Comparison of ENCODE assay signal across 5 cellular contexts in the genomic region with DNA sequence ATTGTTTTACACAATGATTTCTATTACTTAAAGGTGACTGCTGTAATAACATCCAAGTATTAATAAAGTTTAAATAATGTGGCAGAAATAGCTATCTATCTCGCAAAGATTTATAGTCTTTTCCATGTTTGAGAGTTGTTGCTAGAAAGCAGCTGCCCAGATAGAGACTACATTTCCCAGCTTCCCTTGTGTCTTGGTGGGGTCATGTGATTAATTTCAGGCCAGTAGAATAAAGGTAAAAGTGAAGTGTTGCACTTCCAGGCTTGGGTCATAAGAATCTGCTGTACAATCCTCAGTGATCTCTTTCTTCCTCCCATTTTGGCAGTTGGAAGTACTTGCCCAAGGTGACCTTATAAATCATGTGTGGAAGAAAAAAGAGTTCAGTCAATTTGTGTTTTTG.
TF ChIP-seq lines count a peak whose summit lies in the region.

No MANE protein-coding gene starts in this region.

TF ChIP-seq in SK-N-SH, 30 proteins besides CTCF, POLR2A, EP300 and RAD21:
- no peak for TF ChIP-seq POLR2AphosphoS5 (IDR thresholded peaks at IDR 0.05; ENCODE audit: low read depth, low read length)
- TF ChIP-seq JUND (IDR thresholded peaks at IDR 0.05) = no peak
- no peak for TF ChIP-seq RCOR1 (IDR thresholded peaks at IDR 0.05; ENCODE audit: low read length)
- TF ChIP-seq, protein P1, sequence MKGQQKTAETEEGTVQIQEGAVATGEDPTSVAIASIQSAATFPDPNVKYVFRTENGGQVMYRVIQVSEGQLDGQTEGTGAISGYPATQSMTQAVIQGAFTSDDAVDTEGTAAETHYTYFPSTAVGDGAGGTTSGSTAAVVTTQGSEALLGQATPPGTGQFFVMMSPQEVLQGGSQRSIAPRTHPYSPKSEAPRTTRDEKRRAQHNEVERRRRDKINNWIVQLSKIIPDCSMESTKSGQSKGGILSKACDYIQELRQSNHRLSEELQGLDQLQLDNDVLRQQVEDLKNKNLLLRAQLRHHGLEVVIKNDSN (IDR thresholded peaks at IDR 0.05; ENCODE audit: borderline replicate concordance, low read depth) = peak; percentile 16; the same call in 1 of the 2 replicates
- TF ChIP-seq, protein P2, sequence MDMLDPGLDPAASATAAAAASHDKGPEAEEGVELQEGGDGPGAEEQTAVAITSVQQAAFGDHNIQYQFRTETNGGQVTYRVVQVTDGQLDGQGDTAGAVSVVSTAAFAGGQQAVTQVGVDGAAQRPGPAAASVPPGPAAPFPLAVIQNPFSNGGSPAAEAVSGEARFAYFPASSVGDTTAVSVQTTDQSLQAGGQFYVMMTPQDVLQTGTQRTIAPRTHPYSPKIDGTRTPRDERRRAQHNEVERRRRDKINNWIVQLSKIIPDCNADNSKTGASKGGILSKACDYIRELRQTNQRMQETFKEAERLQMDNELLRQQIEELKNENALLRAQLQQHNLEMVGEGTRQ (IDR thresholded peaks at IDR 0.05; ENCODE audit: borderline replicate concordance, low read depth, low read length) = no peak
- TF ChIP-seq EZH2phosphoT487 (IDR thresholded peaks at IDR 0.05; ENCODE audit: borderline replicate concordance, low read depth) = no peak
- TF ChIP-seq, protein P3, sequence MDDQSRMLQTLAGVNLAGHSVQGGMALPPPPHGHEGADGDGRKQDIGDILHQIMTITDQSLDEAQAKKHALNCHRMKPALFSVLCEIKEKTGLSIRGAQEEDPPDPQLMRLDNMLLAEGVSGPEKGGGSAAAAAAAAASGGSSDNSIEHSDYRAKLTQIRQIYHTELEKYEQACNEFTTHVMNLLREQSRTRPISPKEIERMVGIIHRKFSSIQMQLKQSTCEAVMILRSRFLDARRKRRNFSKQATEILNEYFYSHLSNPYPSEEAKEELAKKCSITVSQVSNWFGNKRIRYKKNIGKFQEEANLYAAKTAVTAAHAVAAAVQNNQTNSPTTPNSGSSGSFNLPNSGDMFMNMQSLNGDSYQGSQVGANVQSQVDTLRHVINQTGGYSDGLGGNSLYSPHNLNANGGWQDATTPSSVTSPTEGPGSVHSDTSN (IDR thresholded peaks at IDR 0.05) = no peak

TF ChIP-seq in SK-N-SH treated with all-trans-retinoic acid at 6 μM for 48 hours, 23 proteins besides CTCF, POLR2A, EP300 and RAD21 (continues in another document):
- no peak for TF ChIP-seq ZNF8 (CRISPR knock-in tag; IDR thresholded peaks at IDR 0.05)
- TF ChIP-seq TOX (CRISPR knock-in tag; IDR thresholded peaks at IDR 0.05; ENCODE audit: borderline replicate concordance) = no peak
- no peak for TF ChIP-seq ZNF565 (CRISPR knock-in tag; conservative IDR thresholded peaks at IDR 0.05; ENCODE audit: low read depth)
- TF ChIP-seq ESRRG (CRISPR knock-in tag; IDR thresholded peaks at IDR 0.05) = no peak
- TF ChIP-seq TCF4 (CRISPR knock-in tag; IDR thresholded peaks at IDR 0.05; ENCODE audit: borderline replicate concordance) = no peak
- TF ChIP-seq, protein P4, sequence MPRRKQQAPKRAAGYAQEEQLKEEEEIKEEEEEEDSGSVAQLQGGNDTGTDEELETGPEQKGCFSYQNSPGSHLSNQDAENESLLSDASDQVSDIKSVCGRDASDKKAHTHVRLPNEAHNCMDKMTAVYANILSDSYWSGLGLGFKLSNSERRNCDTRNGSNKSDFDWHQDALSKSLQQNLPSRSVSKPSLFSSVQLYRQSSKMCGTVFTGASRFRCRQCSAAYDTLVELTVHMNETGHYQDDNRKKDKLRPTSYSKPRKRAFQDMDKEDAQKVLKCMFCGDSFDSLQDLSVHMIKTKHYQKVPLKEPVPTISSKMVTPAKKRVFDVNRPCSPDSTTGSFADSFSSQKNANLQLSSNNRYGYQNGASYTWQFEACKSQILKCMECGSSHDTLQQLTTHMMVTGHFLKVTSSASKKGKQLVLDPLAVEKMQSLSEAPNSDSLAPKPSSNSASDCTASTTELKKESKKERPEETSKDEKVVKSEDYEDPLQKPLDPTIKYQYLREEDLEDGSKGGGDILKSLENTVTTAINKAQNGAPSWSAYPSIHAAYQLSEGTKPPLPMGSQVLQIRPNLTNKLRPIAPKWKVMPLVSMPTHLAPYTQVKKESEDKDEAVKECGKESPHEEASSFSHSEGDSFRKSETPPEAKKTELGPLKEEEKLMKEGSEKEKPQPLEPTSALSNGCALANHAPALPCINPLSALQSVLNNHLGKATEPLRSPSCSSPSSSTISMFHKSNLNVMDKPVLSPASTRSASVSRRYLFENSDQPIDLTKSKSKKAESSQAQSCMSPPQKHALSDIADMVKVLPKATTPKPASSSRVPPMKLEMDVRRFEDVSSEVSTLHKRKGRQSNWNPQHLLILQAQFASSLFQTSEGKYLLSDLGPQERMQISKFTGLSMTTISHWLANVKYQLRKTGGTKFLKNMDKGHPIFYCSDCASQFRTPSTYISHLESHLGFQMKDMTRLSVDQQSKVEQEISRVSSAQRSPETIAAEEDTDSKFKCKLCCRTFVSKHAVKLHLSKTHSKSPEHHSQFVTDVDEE (CRISPR knock-in tag; IDR thresholded peaks at IDR 0.05) = no peak
- no peak for TF ChIP-seq ARNTL (CRISPR knock-in tag; IDR thresholded peaks at IDR 0.05; ENCODE audit: borderline replicate concordance, low read depth)
- TF ChIP-seq ZNF70 (CRISPR knock-in tag; IDR thresholded peaks at IDR 0.05) = no peak
- no peak for TF ChIP-seq OSR1 (CRISPR knock-in tag; IDR thresholded peaks at IDR 0.05)

TF ChIP-seq in GM23338, 12 proteins besides CTCF, POLR2A, EP300 and RAD21 (continues in another document):
- TF ChIP-seq ZNF331 (CRISPR knock-in tag; IDR thresholded peaks at IDR 0.05; ENCODE audit: low read depth) (no peak), STAT1 (IDR thresholded peaks at IDR 0.05; ENCODE audit: unreplicated experiment) (no peak)

TF ChIP-seq in Ishikawa, 13 proteins besides CTCF, POLR2A, EP300 and RAD21:
- no peak for TF ChIP-seq TAF1 (IDR thresholded peaks at IDR 0.05; ENCODE audit: low read depth)
- TF ChIP-seq, protein P1 (IDR thresholded peaks at IDR 0.05) = peak; percentile 86
- TF ChIP-seq YY1 (IDR thresholded peaks at IDR 0.05; ENCODE audit: low read depth) = no peak
- TF ChIP-seq FOXM1 (IDR thresholded peaks at IDR 0.05; ENCODE audit: borderline replicate concordance, low read depth) = no peak

TF ChIP-seq in H1, 55 proteins besides CTCF, POLR2A, EP300 and RAD21:
- no peak for TF ChIP-seq CBX5 (IDR thresholded peaks at IDR 0.05; ENCODE audit: low read depth, low read length)
- TF ChIP-seq, protein P2 (IDR thresholded peaks at IDR 0.05; ENCODE audit: low read length) = peak; percentile 50
- TF ChIP-seq YY1 (IDR thresholded peaks at IDR 0.05; ENCODE audit: low read depth, low read length) = no peak
- peak; percentile 60 for TF ChIP-seq SIX5 (IDR thresholded peaks at IDR 0.05; ENCODE audit: low read depth, low read length)
- no peak for TF ChIP-seq TBP (IDR thresholded peaks at IDR 0.05; ENCODE audit: low read depth, low read length)
- TF ChIP-seq SRF (IDR thresholded peaks at IDR 0.05; ENCODE audit: low read depth, low read length) = no peak
- TF ChIP-seq GTF2F1 (IDR thresholded peaks at IDR 0.05; ENCODE audit: borderline replicate concordance, low read depth, low read length) = no peak
- TF ChIP-seq TEAD4 (IDR thresholded peaks at IDR 0.05; ENCODE audit: low read depth, low read length) = no peak
- TF ChIP-seq, protein P5, sequence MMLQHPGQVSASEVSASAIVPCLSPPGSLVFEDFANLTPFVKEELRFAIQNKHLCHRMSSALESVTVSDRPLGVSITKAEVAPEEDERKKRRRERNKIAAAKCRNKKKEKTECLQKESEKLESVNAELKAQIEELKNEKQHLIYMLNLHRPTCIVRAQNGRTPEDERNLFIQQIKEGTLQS (IDR thresholded peaks at IDR 0.05; ENCODE audit: insufficient read depth, low read depth, low read length) = no peak
- TF ChIP-seq, protein P6, sequence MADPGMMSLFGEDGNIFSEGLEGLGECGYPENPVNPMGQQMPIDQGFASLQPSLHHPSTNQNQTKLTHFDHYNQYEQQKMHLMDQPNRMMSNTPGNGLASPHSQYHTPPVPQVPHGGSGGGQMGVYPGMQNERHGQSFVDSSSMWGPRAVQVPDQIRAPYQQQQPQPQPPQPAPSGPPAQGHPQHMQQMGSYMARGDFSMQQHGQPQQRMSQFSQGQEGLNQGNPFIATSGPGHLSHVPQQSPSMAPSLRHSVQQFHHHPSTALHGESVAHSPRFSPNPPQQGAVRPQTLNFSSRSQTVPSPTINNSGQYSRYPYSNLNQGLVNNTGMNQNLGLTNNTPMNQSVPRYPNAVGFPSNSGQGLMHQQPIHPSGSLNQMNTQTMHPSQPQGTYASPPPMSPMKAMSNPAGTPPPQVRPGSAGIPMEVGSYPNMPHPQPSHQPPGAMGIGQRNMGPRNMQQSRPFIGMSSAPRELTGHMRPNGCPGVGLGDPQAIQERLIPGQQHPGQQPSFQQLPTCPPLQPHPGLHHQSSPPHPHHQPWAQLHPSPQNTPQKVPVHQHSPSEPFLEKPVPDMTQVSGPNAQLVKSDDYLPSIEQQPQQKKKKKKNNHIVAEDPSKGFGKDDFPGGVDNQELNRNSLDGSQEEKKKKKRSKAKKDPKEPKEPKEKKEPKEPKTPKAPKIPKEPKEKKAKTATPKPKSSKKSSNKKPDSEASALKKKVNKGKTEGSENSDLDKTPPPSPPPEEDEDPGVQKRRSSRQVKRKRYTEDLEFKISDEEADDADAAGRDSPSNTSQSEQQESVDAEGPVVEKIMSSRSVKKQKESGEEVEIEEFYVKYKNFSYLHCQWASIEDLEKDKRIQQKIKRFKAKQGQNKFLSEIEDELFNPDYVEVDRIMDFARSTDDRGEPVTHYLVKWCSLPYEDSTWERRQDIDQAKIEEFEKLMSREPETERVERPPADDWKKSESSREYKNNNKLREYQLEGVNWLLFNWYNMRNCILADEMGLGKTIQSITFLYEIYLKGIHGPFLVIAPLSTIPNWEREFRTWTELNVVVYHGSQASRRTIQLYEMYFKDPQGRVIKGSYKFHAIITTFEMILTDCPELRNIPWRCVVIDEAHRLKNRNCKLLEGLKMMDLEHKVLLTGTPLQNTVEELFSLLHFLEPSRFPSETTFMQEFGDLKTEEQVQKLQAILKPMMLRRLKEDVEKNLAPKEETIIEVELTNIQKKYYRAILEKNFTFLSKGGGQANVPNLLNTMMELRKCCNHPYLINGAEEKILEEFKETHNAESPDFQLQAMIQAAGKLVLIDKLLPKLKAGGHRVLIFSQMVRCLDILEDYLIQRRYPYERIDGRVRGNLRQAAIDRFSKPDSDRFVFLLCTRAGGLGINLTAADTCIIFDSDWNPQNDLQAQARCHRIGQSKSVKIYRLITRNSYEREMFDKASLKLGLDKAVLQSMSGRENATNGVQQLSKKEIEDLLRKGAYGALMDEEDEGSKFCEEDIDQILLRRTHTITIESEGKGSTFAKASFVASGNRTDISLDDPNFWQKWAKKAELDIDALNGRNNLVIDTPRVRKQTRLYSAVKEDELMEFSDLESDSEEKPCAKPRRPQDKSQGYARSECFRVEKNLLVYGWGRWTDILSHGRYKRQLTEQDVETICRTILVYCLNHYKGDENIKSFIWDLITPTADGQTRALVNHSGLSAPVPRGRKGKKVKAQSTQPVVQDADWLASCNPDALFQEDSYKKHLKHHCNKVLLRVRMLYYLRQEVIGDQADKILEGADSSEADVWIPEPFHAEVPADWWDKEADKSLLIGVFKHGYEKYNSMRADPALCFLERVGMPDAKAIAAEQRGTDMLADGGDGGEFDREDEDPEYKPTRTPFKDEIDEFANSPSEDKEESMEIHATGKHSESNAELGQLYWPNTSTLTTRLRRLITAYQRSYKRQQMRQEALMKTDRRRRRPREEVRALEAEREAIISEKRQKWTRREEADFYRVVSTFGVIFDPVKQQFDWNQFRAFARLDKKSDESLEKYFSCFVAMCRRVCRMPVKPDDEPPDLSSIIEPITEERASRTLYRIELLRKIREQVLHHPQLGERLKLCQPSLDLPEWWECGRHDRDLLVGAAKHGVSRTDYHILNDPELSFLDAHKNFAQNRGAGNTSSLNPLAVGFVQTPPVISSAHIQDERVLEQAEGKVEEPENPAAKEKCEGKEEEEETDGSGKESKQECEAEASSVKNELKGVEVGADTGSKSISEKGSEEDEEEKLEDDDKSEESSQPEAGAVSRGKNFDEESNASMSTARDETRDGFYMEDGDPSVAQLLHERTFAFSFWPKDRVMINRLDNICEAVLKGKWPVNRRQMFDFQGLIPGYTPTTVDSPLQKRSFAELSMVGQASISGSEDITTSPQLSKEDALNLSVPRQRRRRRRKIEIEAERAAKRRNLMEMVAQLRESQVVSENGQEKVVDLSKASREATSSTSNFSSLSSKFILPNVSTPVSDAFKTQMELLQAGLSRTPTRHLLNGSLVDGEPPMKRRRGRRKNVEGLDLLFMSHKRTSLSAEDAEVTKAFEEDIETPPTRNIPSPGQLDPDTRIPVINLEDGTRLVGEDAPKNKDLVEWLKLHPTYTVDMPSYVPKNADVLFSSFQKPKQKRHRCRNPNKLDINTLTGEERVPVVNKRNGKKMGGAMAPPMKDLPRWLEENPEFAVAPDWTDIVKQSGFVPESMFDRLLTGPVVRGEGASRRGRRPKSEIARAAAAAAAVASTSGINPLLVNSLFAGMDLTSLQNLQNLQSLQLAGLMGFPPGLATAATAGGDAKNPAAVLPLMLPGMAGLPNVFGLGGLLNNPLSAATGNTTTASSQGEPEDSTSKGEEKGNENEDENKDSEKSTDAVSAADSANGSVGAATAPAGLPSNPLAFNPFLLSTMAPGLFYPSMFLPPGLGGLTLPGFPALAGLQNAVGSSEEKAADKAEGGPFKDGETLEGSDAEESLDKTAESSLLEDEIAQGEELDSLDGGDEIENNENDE (IDR thresholded peaks at IDR 0.05; ENCODE audit: insufficient replicate concordance, low read length) = no peak
- TF ChIP-seq POU5F1 (IDR thresholded peaks at IDR 0.05; ENCODE audit: low read depth, low read length) = no peak
- TF ChIP-seq CEBPB (IDR thresholded peaks at IDR 0.05; ENCODE audit: low read depth, low read length) = no peak
- no peak for TF ChIP-seq CBX8 (IDR thresholded peaks at IDR 0.05; ENCODE audit: borderline replicate concordance, low read depth, low read length)
- no peak for TF ChIP-seq JUN (IDR thresholded peaks at IDR 0.05; ENCODE audit: low read depth, low read length)
- TF ChIP-seq KDM4A (IDR thresholded peaks at IDR 0.05; ENCODE audit: low read depth, low read length, severe bottlenecking) = no peak
TF ChIP-seq in H1: peak in this region for 2.
